ENCODE assay signal across 32 cellular contexts in the genomic region with DNA sequence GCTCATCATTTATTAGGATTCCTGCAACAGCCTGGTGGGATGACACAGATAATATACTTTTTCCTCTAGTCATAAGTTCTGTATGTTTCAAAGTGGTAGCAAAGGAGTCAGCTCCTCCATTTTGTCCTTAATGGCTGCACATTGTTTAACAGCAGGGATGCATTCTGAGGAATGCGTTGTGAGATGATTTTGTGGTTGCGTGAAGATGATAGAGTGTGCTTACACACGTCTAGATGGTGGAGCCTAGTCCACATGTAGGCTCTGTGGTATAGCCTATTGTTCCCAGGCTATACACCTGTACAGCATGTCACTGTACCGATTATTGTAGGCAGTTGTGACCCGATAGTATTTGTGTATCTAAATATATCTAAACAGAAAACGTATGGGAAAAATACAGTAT. TPM values are rescaled to one million over a fixed set of nuclear protein-coding genes. Genes with fewer than 3 reads are reported as not detected.
DNase-seq lines count a peak whose midpoint lies in the region; ATAC-seq, FAIRE-seq and TF ChIP-seq lines count a peak whose summit lies in the region.
"Had no signal": no experiment of that assay in that cellular context is flagged by ENCODE, and none has a peak within 500 bp of the region (broad histone marks: within the 10 kb centered on the region; RNA-seq: fewer than 3 reads in every experiment).

No MANE protein-coding gene starts in this region.

- peak overlapping the region in 1 of 2 experiments; percentile 35; a peak in 1 of 4 replicates for H3K4me2 ChIP-seq in H1 (ENCODE audit: insufficient read depth in 1 of 2, low read depth in 2 of 2, low read length in 2 of 2)

- no peak for TF ChIP-seq RAD21 in H1 (IDR thresholded peaks at IDR 0.05 in 1 of 2, conservative IDR thresholded peaks at IDR 0.05 in 1 of 2; ENCODE audit: low read depth in 2 of 2, low read length in 2 of 2)

- H2AFZ ChIP-seq in H1 (ENCODE audit: low read length) = no peak overlapping the region

- H3K14ac ChIP-seq in H1 (ENCODE audit: insufficient read length) = no peak overlapping the region

- no peak overlapping the region for H4K8ac ChIP-seq in H1 (ENCODE audit: extremely low read depth, insufficient read depth, low read length)

- H3K4me1 ChIP-seq in H1 (replicated peaks in 1 of 4; ENCODE audit: control insufficient read depth in 3 of 4, insufficient read depth in 4 of 4, low read length in 3 of 4) (peaks cover 0 to 12% (median 8%) of the 10 kb centered on the region in 4 experiments; a peak in 6 of 7 replicates), psoas muscle (peaks cover 34% of the 10 kb centered on the region)

- peaks cover 0 to 2% of the 10 kb centered on the region in 2 donors for H3K36me3 Mint-ChIP-seq in activated T-cell treated with anti-CD3 and anti-CD28 coated beads, Interleukin-2, amount 50 U/mL, for 72 hours (ENCODE audit: insufficient read depth in 2 of 2)
- peaks cover 5% of the 10 kb centered on the region for H3K36me3 Mint-ChIP-seq in activated CD8-positive, alpha-beta T cell treated with anti-CD3 and anti-CD28 coated beads, Interleukin-2, amount 10 ng/mL, durations not matched to agents 7 days and 5 days (ENCODE audit: low read depth)
- H3K36me3 Mint-ChIP-seq: immature natural killer cell had no signal

- H2BK15ac ChIP-seq in H1 (ENCODE audit: low read length) = no peak overlapping the region

- TF ChIP-seq POLR2A in H1 (IDR thresholded peaks at IDR 0.05; ENCODE audit: control extremely low read depth in 1 of 2, low read depth in 2 of 2, low read length in 2 of 2) = no peak

- H3K79me1 ChIP-seq in H1 (ENCODE audit: low read depth, low read length) = peaks cover 23% of the 10 kb centered on the region

- no peak overlapping the region for H3K4ac ChIP-seq in H1 (replicated peaks; ENCODE audit: insufficient read length, low read depth, low read length)

- H3K9me3 ChIP-seq in H1 (ENCODE audit: insufficient read depth in 2 of 2, low read depth in 1 of 2, low read length in 1 of 2) (no peaks in the 10 kb centered on the region), psoas muscle (no peaks in the 10 kb centered on the region)
- H3K9me3 ChIP-seq: ascending aorta, gastrocnemius medialis, tibial nerve had no signal

- H3K27ac ChIP-seq in H1 (ENCODE audit: low read depth, low read length) (no peak overlapping the region), psoas muscle (peak overlapping the region; percentile 9)
- H3K27ac ChIP-seq: ascending aorta, gastrocnemius medialis, tibial nerve had no signal

- no peaks in the 10 kb centered on the region for H3K27me3 ChIP-seq in H1 (replicated peaks in 1 of 4; ENCODE audit: control insufficient read depth in 3 of 4, extremely low read depth in 1 of 4, insufficient read depth in 3 of 4, low read length in 3 of 4)
- no peaks in the 10 kb centered on the region for H3K27me3 ChIP-seq in psoas muscle (ENCODE audit: insufficient read depth in 3 of 3, low read length in 2 of 3)
- H3K27me3 ChIP-seq: ascending aorta, gastrocnemius medialis, tibial nerve had no signal

- ATAC-seq in activated T-cell treated with anti-CD3 and anti-CD28 coated beads, Interleukin-2, amount 50 U/mL, for 72 hours (replicated peaks in 1 of 2) = no peak
- ATAC-seq in psoas muscle = no peak
- ATAC-seq in activated CD8-positive, alpha-beta T cell treated with anti-CD3 and anti-CD28 coated beads, Interleukin-2, amount 10 ng/mL, durations not matched to agents 7 days and 5 days = no peak
- ATAC-seq: gastrocnemius medialis, HepG2, left lobe of liver had no signal

- no peak for DNase-seq in activated T-cell treated with anti-CD3 and anti-CD28 coated beads, Interleukin-2, amount 50 U/mL, for 72 hours
- no peak for DNase-seq in activated T-cell treated with anti-CD3 and anti-CD28 coated beads, Interleukin-2, amount 50 U/mL, for 1 hour
- peak; percentile 37 for DNase-seq in LHCN-M2 (ENCODE audit: low read depth)
- no peak for DNase-seq in H1 (ENCODE audit: low read depth in 1 of 2, low spot score in 2 of 2)
- DNase-seq in psoas muscle = no peak
- no peak for DNase-seq in T-helper 1 cell
- DNase-seq in COR-L47 (lab: John Stamatoyannopoulos, UW) = no peak
- no peak for DNase-seq in activated CD8-positive, alpha-beta T cell treated with anti-CD3 and anti-CD28 coated beads, Interleukin-2, amount 10 ng/mL, durations not matched to agents 7 days and 5 days
- DNase-seq: activated B cell treated with CpG ODN at 0.5 μM for 24 hours; activated CD4-positive, alpha-beta T cell treated with anti-CD3 and anti-CD28 coated beads, Interleukin-2, amount 50 U/mL, for 1 hour; activated naive CD8-positive, alpha-beta T cell treated with anti-CD3 and anti-CD28 coated beads for 36 hours; gastrocnemius medialis; GF-D8; hypothalamus; immature natural killer cell; NCI-H1092; NCI-H187; NCI-H524; nucleus accumbens; Right ventricle myocardium superior; stimulated activated CD4-positive, alpha-beta T cell treated with anti-CD3 and anti-CD28 coated beads, Interleukin-2, amount 100 ng/mL, for 24 hours; T-helper 9 cell had no signal

- H3K56ac ChIP-seq in H1 (replicated peaks; ENCODE audit: insufficient read length, low read depth, low read length) = no peak overlapping the region

- no peak overlapping the region for H4K91ac ChIP-seq in H1 (replicated peaks; ENCODE audit: insufficient read length, low read length)

- no peak overlapping the region for H2BK120ac ChIP-seq in H1 (replicated peaks; ENCODE audit: low read depth, low read length)

- H3K9me3 Mint-ChIP-seq in activated T-cell treated with anti-CD3 and anti-CD28 coated beads, Interleukin-2, amount 50 U/mL, for 72 hours = no peaks in the 10 kb centered on the region
- H3K9me3 Mint-ChIP-seq in activated CD8-positive, alpha-beta T cell treated with anti-CD3 and anti-CD28 coated beads, Interleukin-2, amount 10 ng/mL, durations not matched to agents 7 days and 5 days (ENCODE audit: insufficient read depth) = no peaks in the 10 kb centered on the region
- H3K9me3 Mint-ChIP-seq: activated B cell treated with CpG ODN at 0.5 μM for 24 hours; activated naive CD8-positive, alpha-beta T cell treated with anti-CD3 and anti-CD28 coated beads for 36 hours; activated T-helper 2 cell treated with anti-CD3 and anti-CD28 coated beads, Interferon-gamma antibody, Interleukin-2, Interleukin-4, amounts not matched to agents 10 μg/mL and 5 μg/mL and 100 μg/mL, durations not matched to agents 14 hours and 24 hours and 36 hours; immature natural killer cell; memory B cell had no signal

- H3K36me3 ChIP-seq in H1 (ENCODE audit: control insufficient read depth in 2 of 4, insufficient read depth in 4 of 4, low read length in 3 of 4) (no peaks in the 10 kb centered on the region), psoas muscle (ENCODE audit: insufficient read depth in 1 of 2, low read depth in 1 of 2) (no peaks in the 10 kb centered on the region)
- H3K36me3 ChIP-seq: ascending aorta, gastrocnemius medialis had no signal

- peaks cover 54 to 87% of the 10 kb centered on the region in 2 experiments for H3K79me2 ChIP-seq in H1 (ENCODE audit: control insufficient read depth in 1 of 2, insufficient read depth in 2 of 2, low read length in 2 of 2)

- no peaks in the 10 kb centered on the region for H3K27me3 Mint-ChIP-seq in activated T-cell treated with anti-CD3 and anti-CD28 coated beads, Interleukin-2, amount 50 U/mL, for 72 hours (ENCODE audit: low read depth)
- H3K27me3 Mint-ChIP-seq in activated CD8-positive, alpha-beta T cell treated with anti-CD3 and anti-CD28 coated beads, Interleukin-2, amount 10 ng/mL, durations not matched to agents 7 days and 5 days (ENCODE audit: low read depth) = no peaks in the 10 kb centered on the region
- H3K27me3 Mint-ChIP-seq: activated B cell treated with CpG ODN at 0.5 μM for 24 hours; activated naive CD8-positive, alpha-beta T cell treated with anti-CD3 and anti-CD28 coated beads for 36 hours; memory B cell had no signal

- peak overlapping the region; percentile 61; the same call in 1 of the 2 replicates for H2BK5ac ChIP-seq in H1 (ENCODE audit: low read depth, low read length)

- H3K4me3 ChIP-seq in H1 (ENCODE audit: extremely low read depth in 1 of 4, insufficient read depth in 2 of 4, low read depth in 3 of 4, low read length in 4 of 4) (no peak overlapping the region), psoas muscle (no peak overlapping the region)
- H3K4me3 ChIP-seq: ascending aorta, gastrocnemius medialis, skin epidermis, tibial nerve had no signal

- H3K4me1 Mint-ChIP-seq in activated T-cell treated with anti-CD3 and anti-CD28 coated beads, Interleukin-2, amount 50 U/mL, for 72 hours (ENCODE audit: low read depth) = peaks cover 60% of the 10 kb centered on the region
- peaks cover 51% of the 10 kb centered on the region for H3K4me1 Mint-ChIP-seq in activated CD8-positive, alpha-beta T cell treated with anti-CD3 and anti-CD28 coated beads, Interleukin-2, amount 10 ng/mL, durations not matched to agents 7 days and 5 days (ENCODE audit: low read depth)

- CTCF ChIA-PET in H1 (lab: Charles Lee; ENCODE audit: partially characterized antibody) = interaction anchor here (0.6 to 12.4 kb wide), 9 partner anchors 9 to 93 kb away, joined by 3 to 110 read pairs (median 4); no protein-coding TSS in a partner anchor
- CTCF ChIA-PET in activated CD8-positive, alpha-beta T cell treated with anti-CD3 and anti-CD28 coated beads, Interleukin-2, amount 10 ng/mL, durations not matched to agents 7 days and 5 days (lab: Charles Lee) = no interaction called here

- POLR2A ChIA-PET in H1 (lab: Charles Lee; ENCODE audit: partially characterized antibody) = interaction anchor here (0.8 to 0.9 kb wide), 2 partner anchors 18 to 126 kb away, joined by 3 read pairs; no protein-coding TSS in a partner anchor
- POLR2A ChIA-PET in activated CD8-positive, alpha-beta T cell treated with anti-CD3 and anti-CD28 coated beads, Interleukin-2, amount 10 ng/mL, durations not matched to agents 7 days and 5 days (lab: Charles Lee) = no interaction called here

- intact Hi-C loops in psoas muscle (cut with DNase I) = no loop called here

- peaks cover 11 to 15% of the 10 kb centered on the region in 2 experiments for H4K20me1 ChIP-seq in H1 (replicated peaks in 1 of 2; ENCODE audit: control insufficient read depth in 1 of 2, insufficient read depth in 2 of 2, low read length in 2 of 2)

- 88% methylated on average over 6 of the region's 6 CpGs; no CpG with 5 or more reads in 1 of the 2 experiments for WGBS in H1 (ENCODE audit: extremely low coverage in 1 of 2, insufficient coverage in 1 of 2, insufficient read length in 1 of 2, insufficient replicate concordance in 2 of 2, low coverage in 1 of 2, low lambda C conversion rate in 2 of 2, missing lambda C conversion rate in 1 of 2), 2 experiments
- WGBS in psoas muscle, 3 donors = 52 to 65% (median 53%) methylated on average over 6 of the region's 6 CpGs

- no peak for TF ChIP-seq EP300 in H1 (IDR thresholded peaks at IDR 0.05; ENCODE audit: borderline replicate concordance in 1 of 2, low read depth in 2 of 2, low read length in 2 of 2)

- peak overlapping the region; percentile 28; the same call in 1 of the 2 replicates for H2AK5ac ChIP-seq in H1 (ENCODE audit: low read depth, low read length)

- H3K23me2 ChIP-seq in H1 (ENCODE audit: low read depth, low read length) = peaks cover 5% of the 10 kb centered on the region

- TF ChIP-seq CTCF in H1 (IDR thresholded peaks at IDR 0.05; ENCODE audit: control extremely low read depth in 1 of 3, insufficient read depth in 1 of 3, low read depth in 1 of 3, low read length in 3 of 3) = no peak
- no peak for TF ChIP-seq CTCF in psoas muscle (IDR thresholded peaks at IDR 0.05)

- no peak overlapping the region for H3K9ac ChIP-seq in H1 (replicated peaks in 1 of 4; ENCODE audit: extremely low read depth in 1 of 4, low read depth in 3 of 4, low read length in 3 of 4)

- H2BK20ac ChIP-seq in H1 (ENCODE audit: low read length) = no peak overlapping the region

- no peak overlapping the region for H3K4me3 Mint-ChIP-seq in activated T-cell treated with anti-CD3 and anti-CD28 coated beads, Interleukin-2, amount 50 U/mL, for 72 hours
- H3K4me3 Mint-ChIP-seq in activated CD8-positive, alpha-beta T cell treated with anti-CD3 and anti-CD28 coated beads, Interleukin-2, amount 10 ng/mL, durations not matched to agents 7 days and 5 days = no peak overlapping the region
- H3K4me3 Mint-ChIP-seq: activated B cell treated with CpG ODN at 0.5 μM for 24 hours; activated naive CD8-positive, alpha-beta T cell treated with anti-CD3 and anti-CD28 coated beads for 36 hours; memory B cell had no signal

- no peak overlapping the region for H2BK12ac ChIP-seq in H1 (ENCODE audit: low read depth, low read length)

- FAIRE-seq in H1 (lab: Jason Lieb, UNC) = no peak
- FAIRE-seq: A204.1, endometrium, GM18507, HepG2 had no signal

- H3K27ac Mint-ChIP-seq in activated T-cell treated with anti-CD3 and anti-CD28 coated beads, Interleukin-2, amount 50 U/mL, for 72 hours = peak overlapping the region; percentile 26
- no peak overlapping the region for H3K27ac Mint-ChIP-seq in activated CD8-positive, alpha-beta T cell treated with anti-CD3 and anti-CD28 coated beads, Interleukin-2, amount 10 ng/mL, durations not matched to agents 7 days and 5 days
- H3K27ac Mint-ChIP-seq: activated B cell treated with CpG ODN at 0.5 μM for 24 hours; activated naive CD8-positive, alpha-beta T cell treated with anti-CD3 and anti-CD28 coated beads for 36 hours; activated T-helper 2 cell treated with anti-CD3 and anti-CD28 coated beads, Interferon-gamma antibody, Interleukin-2, Interleukin-4, amounts not matched to agents 10 μg/mL and 5 μg/mL and 100 μg/mL, durations not matched to agents 14 hours and 24 hours and 36 hours; memory B cell had no signal

- H4K5ac ChIP-seq in H1 (ENCODE audit: insufficient read length, low read depth, low read length) = no peak overlapping the region

- H3K23ac ChIP-seq in H1 (ENCODE audit: insufficient read length) = no peak overlapping the region

- H3K18ac ChIP-seq in H1 (ENCODE audit: extremely low read depth, low read length) = no peak overlapping the region

RNA-seq across cellular contexts. Expression of a gene that starts 4.6 kb away (rescaled TPM):
- 10 to 100 TPM; 80.5 to 83.2 TPM for total RNA-seq in activated T-cell treated with anti-CD3 and anti-CD28 coated beads, Interleukin-2, amount 50 U/mL, for 72 hours
- total RNA-seq in LHCN-M2 (2014; rRNA removed) (105 and 108 TPM in 2 replicates), psoas muscle (10 to 100 TPM; 34.8 to 75.6 (median 50.5) TPM)
- 106 TPM for polyA plus RNA-seq in LHCN-M2 (2012)
- total RNA-seq in H1 (2021; fragmentation: NEBNext Ultra II Directional; extraction: Animal tissue kit (Norgen Biotek cat#: 25700)) = 263 TPM in 2 replicates
- polyA plus RNA-seq in H1 (2011; rRNA removed) (86.4 and 137 TPM in 2 replicates), psoas muscle (100 to 1,000 TPM in 1 of 3 donors, 10 to 100 TPM in 2; 36.7 to 124 (median 51.9) TPM)
- polyA plus RNA-seq in H1 (2011; cell fraction: cytosol; rRNA removed) = 106 TPM
- polyA plus RNA-seq in H1 (2011; cell fraction: nucleus; rRNA removed) = 215 TPM
- 238 to 277 TPM (median 270 TPM) in 4 replicates for polyA plus RNA-seq in H1 (2012, experiment 1 of 2)
- 118 TPM for polyA plus RNA-seq in H1 (2012, experiment 2 of 2)
- polyA plus RNA-seq in H1 (2013, experiment 1 of 2) = 156 TPM
- polyA plus RNA-seq in H1 (2013, experiment 2 of 2) = 146 TPM
- polyA minus RNA-seq in H1 (2011; rRNA and poly(A)+ RNA removed) = 219 and 239 TPM in 2 replicates
- 184 TPM for polyA minus RNA-seq in H1 (2011; cell fraction: cytosol; rRNA and poly(A)+ RNA removed)
- 185 TPM for polyA minus RNA-seq in H1 (2011; cell fraction: nucleus; rRNA and poly(A)+ RNA removed)
- 100 to 1,000 TPM; 108 to 115 TPM for total RNA-seq in activated CD8-positive, alpha-beta T cell treated with anti-CD3 and anti-CD28 coated beads, Interleukin-2, amount 10 ng/mL, durations not matched to agents 7 days and 5 days

RNA-seq across cellular contexts. Expression of a gene that starts 36.8 kb away (rescaled TPM):
- total RNA-seq in activated T-cell treated with anti-CD3 and anti-CD28 coated beads, Interleukin-2, amount 50 U/mL, for 72 hours = 10 to 100 TPM; 20.3 to 20.9 TPM
- 34.7 and 37.1 TPM in 2 replicates for total RNA-seq in LHCN-M2 (2014; rRNA removed)
- polyA plus RNA-seq in LHCN-M2 (2012) = 13.7 TPM
- total RNA-seq in H1 (2021; fragmentation: NEBNext Ultra II Directional; extraction: Animal tissue kit (Norgen Biotek cat#: 25700)) = 22.5 and 24.0 TPM in 2 replicates
- polyA plus RNA-seq in H1 (2011; rRNA removed) = 15.9 and 24.2 TPM in 2 replicates
- 19.9 TPM for polyA plus RNA-seq in H1 (2011; cell fraction: cytosol; rRNA removed)
- 14.8 TPM for polyA plus RNA-seq in H1 (2011; cell fraction: nucleus; rRNA removed)
- 19.3 to 25.7 TPM (median 21.5 TPM) in 4 replicates for polyA plus RNA-seq in H1 (2012, experiment 1 of 2)
- 30.8 TPM for polyA plus RNA-seq in H1 (2012, experiment 2 of 2)
- 24.8 TPM for polyA plus RNA-seq in H1 (2013, experiment 1 of 2)
- polyA plus RNA-seq in H1 (2013, experiment 2 of 2) = 22.2 TPM
- 5.7 and 8.0 TPM in 2 replicates for polyA minus RNA-seq in H1 (2011; rRNA and poly(A)+ RNA removed)
- polyA minus RNA-seq in H1 (2011; cell fraction: cytosol; rRNA and poly(A)+ RNA removed) = 12.0 TPM
- polyA minus RNA-seq in H1 (2011; cell fraction: nucleus; rRNA and poly(A)+ RNA removed) = 16.6 TPM
- total RNA-seq in psoas muscle = 10 to 100 TPM; 12.9 to 24.2 (median 17.0) TPM
- polyA plus RNA-seq in psoas muscle = 10 to 100 TPM; 17.1 to 29.0 (median 20.2) TPM
- 10 to 100 TPM; 20.2 to 23.0 TPM for total RNA-seq in activated CD8-positive, alpha-beta T cell treated with anti-CD3 and anti-CD28 coated beads, Interleukin-2, amount 10 ng/mL, durations not matched to agents 7 days and 5 days

RNA-seq across cellular contexts. Expression of a gene that starts 37.0 kb away (rescaled TPM):
- total RNA-seq in activated T-cell treated with anti-CD3 and anti-CD28 coated beads, Interleukin-2, amount 50 U/mL, for 72 hours = 10 to 100 TPM; 47.0 to 47.9 TPM
- total RNA-seq in LHCN-M2 (2014; rRNA removed) (64.0 and 72.4 TPM in 2 replicates), psoas muscle (10 to 100 TPM; 12.1 to 18.0 (median 16.7) TPM)
- 71.3 TPM for polyA plus RNA-seq in LHCN-M2 (2012)
- 47.5 and 48.3 TPM in 2 replicates for total RNA-seq in H1 (2021; fragmentation: NEBNext Ultra II Directional; extraction: Animal tissue kit (Norgen Biotek cat#: 25700))
- polyA plus RNA-seq in H1 (2011; rRNA removed) (112 and 151 TPM in 2 replicates), psoas muscle (10 to 100 TPM; 13.7 to 18.5 (median 18.1) TPM)
- polyA plus RNA-seq in H1 (2011; cell fraction: cytosol; rRNA removed) = 91.7 TPM
- 125 TPM for polyA plus RNA-seq in H1 (2011; cell fraction: nucleus; rRNA removed)
- polyA plus RNA-seq in H1 (2012, experiment 1 of 2) = 24.9 to 55.5 TPM (median 50.4 TPM) in 4 replicates
- 58.3 TPM for polyA plus RNA-seq in H1 (2012, experiment 2 of 2)
- 47.5 TPM for polyA plus RNA-seq in H1 (2013, experiment 1 of 2)
- polyA plus RNA-seq in H1 (2013, experiment 2 of 2) = 47.1 TPM
- polyA minus RNA-seq in H1 (2011; rRNA and poly(A)+ RNA removed) = 31.4 and 45.4 TPM in 2 replicates
- 41.3 TPM for polyA minus RNA-seq in H1 (2011; cell fraction: cytosol; rRNA and poly(A)+ RNA removed)
- polyA minus RNA-seq in H1 (2011; cell fraction: nucleus; rRNA and poly(A)+ RNA removed) = 49.0 TPM
- 10 to 100 TPM; 20.4 to 20.5 TPM for total RNA-seq in activated CD8-positive, alpha-beta T cell treated with anti-CD3 and anti-CD28 coated beads, Interleukin-2, amount 10 ng/mL, durations not matched to agents 7 days and 5 days
